ENCODE assay signal across 18 cellular contexts in genomic region chr2:231693956-231694355, GRCh38. TPM values are rescaled to one million over a fixed set of nuclear protein-coding genes. Genes with fewer than 3 reads are reported as not detected.
A peak's percentile ranks its signal among the peaks of the same experiment; 100 is the strongest.
DNase-seq lines count a peak whose midpoint lies in the region; ATAC-seq and TF ChIP-seq lines count a peak whose summit lies in the region.
"Had no signal": no experiment of that assay in that cellular context is flagged by ENCODE, and none has a peak within 500 bp of the region (broad histone marks: within the 10 kb centered on the region; RNA-seq: fewer than 3 reads in every experiment).

No MANE protein-coding gene starts in this region.

- H3K9ac ChIP-seq in GM23248 (no peak overlapping the region), neuronal stem cell (ENCODE audit: low read depth, low read length, poor library complexity) (no peak overlapping the region)
- H3K9ac ChIP-seq: KMS-11 had no signal

- H3K36me3 ChIP-seq in GM23248 (ENCODE audit: low read depth) (no peaks in the 10 kb centered on the region), neuronal stem cell (replicated peaks in 1 of 2; ENCODE audit: control insufficient read depth in 2 of 2, insufficient read depth in 2 of 2, low read length in 2 of 2) (no peaks in the 10 kb centered on the region)

- H3K4me2 ChIP-seq in GM23248 (ENCODE audit: unreplicated experiment) (no peak overlapping the region), neuronal stem cell (ENCODE audit: insufficient read depth, low read length, poor library complexity, severe bottlenecking) (no peak overlapping the region)
- H3K4me2 ChIP-seq: KMS-11 had no signal

- peak overlapping the region; percentile 11 for H3K27ac ChIP-seq in AG04450 (ENCODE audit: low read depth, low read length)
- no peak overlapping the region for H3K27ac ChIP-seq in GM23248
- H3K27ac ChIP-seq in neuronal stem cell (replicated peaks; ENCODE audit: low read length): no peak overlapping the region
- H3K27ac ChIP-seq: KMS-11 had no signal

- no peak overlapping the region for H2BK12ac ChIP-seq in neuronal stem cell (ENCODE audit: low read length)

- no peak overlapping the region for H3K23ac ChIP-seq in neuronal stem cell (ENCODE audit: low read depth, low read length, poor library complexity)

- peak overlapping the region; percentile 14 for H2AK5ac ChIP-seq in neuronal stem cell (ENCODE audit: low read depth, low read length)

- H3K27me3 ChIP-seq in AG04450 (ENCODE audit: control insufficient read depth, insufficient read depth, low read length) (no peaks in the 10 kb centered on the region), GM23248 (replicated peaks; ENCODE audit: insufficient read depth) (no peaks in the 10 kb centered on the region), neuronal stem cell (ENCODE audit: control insufficient read depth in 3 of 3, insufficient read depth in 3 of 3, low read depth in 1 of 3, low read length in 3 of 3) (no peaks in the 10 kb centered on the region)

- no peak overlapping the region for H4K91ac ChIP-seq in neuronal stem cell (ENCODE audit: low read depth, low read length, poor library complexity)

- WGBS in GM23248 (ENCODE audit: low coverage in 1 of 2, low lambda C conversion rate in 2 of 2, missing lambda C conversion rate in 2 of 2), 2 experiments: 46% methylated on average over 7 of the region's 7 CpGs
- WGBS in neuronal stem cell (ENCODE audit: extremely low coverage in 2 of 2, insufficient read length in 2 of 2, insufficient replicate concordance in 1 of 2), 2 donors: no CpG with 5 or more reads among the region's 7 CpGs

- H3F3A ChIP-seq in GM23248 (ENCODE audit: insufficient read depth): peaks cover 23% of the 10 kb centered on the region

- H2AFZ ChIP-seq in GM23248 (no peak overlapping the region), neuronal stem cell (ENCODE audit: low read length) (no peak overlapping the region)

- in situ Hi-C loops in GM23248 (cut with MboI): no loop called here

- H3K36me3 Mint-ChIP-seq in endothelial cell (ENCODE audit: low read depth, unreplicated experiment): no peaks in the 10 kb centered on the region
- no peaks in the 10 kb centered on the region for H3K36me3 Mint-ChIP-seq in effector memory CD8-positive, alpha-beta T cell (ENCODE audit: insufficient read depth)
- H3K36me3 Mint-ChIP-seq: CD14-positive monocyte had no signal

- H3K9me3 Mint-ChIP-seq in endothelial cell (ENCODE audit: unreplicated experiment): no peaks in the 10 kb centered on the region
- no peaks in the 10 kb centered on the region for H3K9me3 Mint-ChIP-seq in effector memory CD8-positive, alpha-beta T cell
- H3K9me3 Mint-ChIP-seq: CD14-positive monocyte had no signal

- H3K4me1 Mint-ChIP-seq in endothelial cell (ENCODE audit: unreplicated experiment): peaks cover 4% of the 10 kb centered on the region
- no peaks in the 10 kb centered on the region for H3K4me1 Mint-ChIP-seq in effector memory CD8-positive, alpha-beta T cell (ENCODE audit: low read depth in 2 of 2)

- POLR2A ChIA-PET in AG04450 (lab: Yijun Ruan, JAX): interaction anchor here (1.4 kb wide), 1 partner anchor 12 kb away, joined by 4 read pairs; no protein-coding TSS in a partner anchor

- ATAC-seq in effector memory CD8-positive, alpha-beta T cell (replicated peaks): no peak
- ATAC-seq in HG03432 (IDR thresholded peaks at IDR 0.05; ENCODE audit: unreplicated experiment): no peak
- ATAC-seq: SK-N-SH treated with all-trans-retinoic acid at 6 μM for 48 hours had no signal

- peaks cover 7% of the 10 kb centered on the region for H3K27me3 Mint-ChIP-seq in endothelial cell (ENCODE audit: unreplicated experiment)
- no peaks in the 10 kb centered on the region for H3K27me3 Mint-ChIP-seq in effector memory CD8-positive, alpha-beta T cell

- H3K4me3 Mint-ChIP-seq in endothelial cell (ENCODE audit: unreplicated experiment): peak overlapping the region; percentile 35
- H3K4me3 Mint-ChIP-seq in effector memory CD8-positive, alpha-beta T cell: no peak overlapping the region
- H3K4me3 Mint-ChIP-seq: CD14-positive monocyte had no signal

- H2BK5ac ChIP-seq in neuronal stem cell (ENCODE audit: low read length): peak overlapping the region; percentile 14

- H3K4me3 ChIP-seq in AG04450 (ENCODE audit: low read depth, low read length) (no peak overlapping the region), GM23248 (no peak overlapping the region), neuronal stem cell (ENCODE audit: low read length in 2 of 2) (no peak overlapping the region)

- peak overlapping the region; percentile 13 for H2BK15ac ChIP-seq in neuronal stem cell (ENCODE audit: low read length)

- CTCF ChIA-PET in AG04450 (lab: Charles Lee): interaction anchor here (1.3 to 2.6 kb wide), 3 partner anchors 9 to 19 kb away, joined by 3 to 12 read pairs (median 5); no protein-coding TSS in a partner anchor

- no peaks in the 10 kb centered on the region for H3K9me2 ChIP-seq in GM23248 (ENCODE audit: insufficient read depth)

- H4K20me1 ChIP-seq in GM23248 (ENCODE audit: insufficient read depth): no peaks in the 10 kb centered on the region

- H2BK120ac ChIP-seq in neuronal stem cell (ENCODE audit: low read depth, low read length): no peak overlapping the region

- no peak overlapping the region for H3K14ac ChIP-seq in neuronal stem cell (ENCODE audit: low read length)

- no peak overlapping the region for H3K4ac ChIP-seq in neuronal stem cell (ENCODE audit: low read length)

- DNase-seq in AG04450 (ENCODE audit: low read depth, low spot score) (no peak), GM23248 (peak; percentile 59), endothelial cell (ENCODE audit: low spot score) (no peak), neuronal stem cell (ENCODE audit: low spot score) (no peak), germinal center (ENCODE audit: low spot score) (no peak), RKO (ENCODE audit: low spot score) (no peak)
- DNase-seq in effector memory CD8-positive, alpha-beta T cell: no peak
- DNase-seq: DMS79 treated with DMSO at 0.1 percent for 48 hours, HCEC 1CT, NCI-H187, NCI-H2107, NCI-H510A, NCI-H748 treated with DMSO at 0.1 percent for 48 hours, SHP77 treated with DMSO at 0.1 percent for 48 hours had no signal

- no peaks in the 10 kb centered on the region for H3K9me3 ChIP-seq in AG04450 (ENCODE audit: control insufficient read depth, insufficient read depth, low read length)
- H3K9me3 ChIP-seq in GM23248 (ENCODE audit: low read depth): no peaks in the 10 kb centered on the region
- H3K9me3 ChIP-seq in neuronal stem cell (replicated peaks in 1 of 2; ENCODE audit: control insufficient read depth in 2 of 2, insufficient read depth in 1 of 2, low read depth in 1 of 2, low read length in 2 of 2): no peaks in the 10 kb centered on the region

- H3K79me2 ChIP-seq in GM23248 (ENCODE audit: insufficient read depth): no peaks in the 10 kb centered on the region

- H3K4me1 ChIP-seq in GM23248 (ENCODE audit: insufficient read depth): peaks cover 25% of the 10 kb centered on the region
- H3K4me1 ChIP-seq in neuronal stem cell (ENCODE audit: control insufficient read depth in 2 of 2, insufficient read depth in 1 of 2, low read depth in 1 of 2, low read length in 2 of 2): peaks cover 3% of the 10 kb centered on the region in 2 donors

- peak overlapping the region; percentile 27 for H3K27ac Mint-ChIP-seq in endothelial cell (ENCODE audit: unreplicated experiment)
- peak overlapping the region in 1 of 2 donors; percentile 32 for H3K27ac Mint-ChIP-seq in effector memory CD8-positive, alpha-beta T cell

- H3K18ac ChIP-seq in neuronal stem cell (ENCODE audit: low read length): peak overlapping the region; percentile 4

- TF ChIP-seq CTCF in AG04450 (IDR thresholded peaks at IDR 0.05; ENCODE audit: low read depth, low read length) (no peak), endothelial cell (IDR thresholded peaks at IDR 0.05; ENCODE audit: unreplicated experiment) (no peak)

- H4K8ac ChIP-seq in neuronal stem cell (ENCODE audit: low read depth, low read length): no peak overlapping the region

- no peaks in the 10 kb centered on the region for H3K79me1 ChIP-seq in neuronal stem cell (ENCODE audit: low read depth, low read length)

RNA-seq across cellular contexts. Expression of gene PTMA, which starts 14.4 kb away (rescaled TPM):
- 505 and 681 TPM in 2 replicates for polyA plus RNA-seq in AG04450 (2011; rRNA removed)
- 227 and 297 TPM in 2 replicates for polyA minus RNA-seq in AG04450 (2011; rRNA and poly(A)+ RNA removed)
- total RNA-seq in GM23248 (2014; rRNA removed; shearing (Covaris generic)): 301 and 318 TPM in 2 replicates
- polyA plus RNA-seq in GM23248 (2016; fragmentation: Nextera tagmentation; extraction: Ambion mirVana): 570 and 594 TPM in 2 replicates
- 592 TPM for total RNA-seq in endothelial cell (ENCODE audit: unreplicated experiment)
- polyA plus RNA-seq in neuronal stem cell (2013, experiment 1 of 2): 3,606 TPM
- 3,678 TPM for polyA plus RNA-seq in neuronal stem cell (2013, experiment 2 of 2)
